18 cellular contexts compared by ENCODE assay signal in genomic region chr3:148600902-148601765, GRCh38.
DNase-seq lines count a peak whose midpoint lies in the region; ATAC-seq and FAIRE-seq lines count a peak whose summit lies in the region.
"Had no signal": no experiment of that assay in that cellular context is flagged by ENCODE, and none has a peak within 500 bp of the region (broad histone marks: within the 10 kb centered on the region; RNA-seq: fewer than 3 reads in every experiment).

No MANE protein-coding gene starts in this region.

- no peaks in the 10 kb centered on the region for H3K9me3 ChIP-seq in mesenchymal stem cell (ENCODE audit: control insufficient read depth, low read length)
- H3K9me3 ChIP-seq: esophagus squamous epithelium, sigmoid colon, upper lobe of left lung had no signal

- H3K4ac ChIP-seq in mesenchymal stem cell (ENCODE audit: low read depth in 1 of 2, low read length in 2 of 2) = no peak overlapping the region

- no peak overlapping the region for H3K4me2 ChIP-seq in mesenchymal stem cell (ENCODE audit: low read length, poor library complexity, severe bottlenecking)

- peak; percentile 72 for DNase-seq in COR-L47 (lab: John Stamatoyannopoulos, UW)
- DNase-seq in NCI-H146 treated with DMSO at 0.1 percent for 48 hours (lab: John Stamatoyannopoulos, UW; ENCODE audit: unreplicated experiment) = peak; percentile 15
- no peak for DNase-seq in mesenchymal stem cell
- DNase-seq in Right ventricle myocardium inferior (ENCODE audit: missing footprints) = no peak
- no peak for DNase-seq in NCI-H2196 treated with DMSO at 0.1 percent for 48 hours (lab: John Stamatoyannopoulos, UW; ENCODE audit: unreplicated experiment)
- DNase-seq: activated CD4-positive, alpha-beta memory T cell treated with anti-CD3 and anti-CD28 coated beads, Interleukin-2, amount 10 ng/mL, durations not matched to agents 7 days and 5 days; esophagus squamous epithelium; hippocampal formation; sigmoid colon; stimulated activated CD4-positive, alpha-beta T cell treated with anti-CD3 and anti-CD28 coated beads, Interleukin-4, amount 100 ng/mL, for 24 hours; upper lobe of left lung had no signal

- no peak overlapping the region for H2BK15ac ChIP-seq in mesenchymal stem cell (ENCODE audit: low read depth, poor library complexity, severe bottlenecking)

- no peak overlapping the region for H2BK120ac ChIP-seq in mesenchymal stem cell (ENCODE audit: low read depth, low read length)

- WGBS in mesenchymal stem cell = 94% methylated on average over 4 of the region's 4 CpGs

- intact Hi-C loops in Right ventricle myocardium inferior (cut with DNase I) = no loop called here

- no peaks in the 10 kb centered on the region for H3K27me3 ChIP-seq in mesenchymal stem cell (ENCODE audit: control insufficient read depth in 1 of 2, insufficient read depth in 1 of 2, low read length in 2 of 2)
- H3K27me3 ChIP-seq: esophagus squamous epithelium, sigmoid colon, upper lobe of left lung had no signal

- no peak overlapping the region for H2BK12ac ChIP-seq in mesenchymal stem cell (ENCODE audit: low read length in 2 of 2)

- peak; percentile 60 for FAIRE-seq in colon (lab: Jason Lieb, UNC)
- FAIRE-seq: GM19239 had no signal

- H4K8ac ChIP-seq in mesenchymal stem cell (ENCODE audit: low read length) = no peak overlapping the region

- H3K18ac ChIP-seq in mesenchymal stem cell (ENCODE audit: low read depth in 1 of 2, low read length in 2 of 2) = peak overlapping the region in 1 of 2 experiments; percentile 76

- peak overlapping the region; percentile 15 for H3K27ac ChIP-seq in mesenchymal stem cell (ENCODE audit: low read length, poor library complexity, severe bottlenecking)
- H3K27ac ChIP-seq: coronary artery, esophagus squamous epithelium, HL-60, upper lobe of left lung had no signal

- no peak overlapping the region for H2BK5ac ChIP-seq in mesenchymal stem cell (ENCODE audit: low read depth, low read length, poor library complexity, severe bottlenecking)

- H2AK5ac ChIP-seq in mesenchymal stem cell (ENCODE audit: low read length, severe bottlenecking) = peak overlapping the region; percentile 45

- no peak for ATAC-seq in Right ventricle myocardium inferior
- no peak for ATAC-seq in HG03280 (IDR thresholded peaks at IDR 0.05; ENCODE audit: unreplicated experiment)
- no peak for ATAC-seq in HG03196 (IDR thresholded peaks at IDR 0.05; ENCODE audit: unreplicated experiment)
- ATAC-seq: natural killer cell treated with Interleukin-12 subunit alpha and Interleukin-12 subunit beta and Interleukin-15 and Interleukin-18, amount 100 ng/mL, for 72 hours had no signal

- H3K36me3 ChIP-seq in mesenchymal stem cell (ENCODE audit: control insufficient read depth in 1 of 2, insufficient read depth in 2 of 2, low read depth in 1 of 2, low read length in 2 of 2) = no peaks in the 10 kb centered on the region
- H3K36me3 ChIP-seq: esophagus squamous epithelium, sigmoid colon, upper lobe of left lung had no signal

- H3K79me1 ChIP-seq in mesenchymal stem cell (replicated peaks; ENCODE audit: low read length, poor library complexity, severe bottlenecking) = no peaks in the 10 kb centered on the region

- H3K4me1 ChIP-seq in mesenchymal stem cell (ENCODE audit: control insufficient read depth, insufficient read depth, low read depth, low read length) = peaks cover 6% of the 10 kb centered on the region
- H3K4me1 ChIP-seq: esophagus squamous epithelium, upper lobe of left lung had no signal

- no peak overlapping the region for H3K9ac ChIP-seq in mesenchymal stem cell (ENCODE audit: low read length)

- no peak overlapping the region for H2AFZ ChIP-seq in mesenchymal stem cell (ENCODE audit: low read depth, low read length)

- H3K23ac ChIP-seq in mesenchymal stem cell (ENCODE audit: low read length in 2 of 2) = no peak overlapping the region

- no peak overlapping the region for H3K4me3 ChIP-seq in mesenchymal stem cell (ENCODE audit: insufficient read depth in 1 of 2, low read depth in 1 of 2, low read length in 2 of 2)
- H3K4me3 ChIP-seq: coronary artery, esophagus squamous epithelium, sigmoid colon, upper lobe of left lung had no signal

- H4K91ac ChIP-seq in mesenchymal stem cell (ENCODE audit: low read length) = no peak overlapping the region

- peak overlapping the region in 1 of 2 experiments; percentile 55 for H3K14ac ChIP-seq in mesenchymal stem cell (ENCODE audit: low read length in 2 of 2)

Comparison
In these comparisons a context has a peak if more than half of its experiments do, and no peak if none do; other contexts are left out.
1. DNase-seq: peak in COR-L47 (single experiment) and NCI-H146 treated with DMSO at 0.1 percent for 48 hours (single experiment); none in mesenchymal stem cell (single experiment), Right ventricle myocardium inferior (single experiment) and NCI-H2196 treated with DMSO at 0.1 percent for 48 hours (single experiment).